Comparison of ENCODE assay signal across 1 cellular context in the genomic region with DNA sequence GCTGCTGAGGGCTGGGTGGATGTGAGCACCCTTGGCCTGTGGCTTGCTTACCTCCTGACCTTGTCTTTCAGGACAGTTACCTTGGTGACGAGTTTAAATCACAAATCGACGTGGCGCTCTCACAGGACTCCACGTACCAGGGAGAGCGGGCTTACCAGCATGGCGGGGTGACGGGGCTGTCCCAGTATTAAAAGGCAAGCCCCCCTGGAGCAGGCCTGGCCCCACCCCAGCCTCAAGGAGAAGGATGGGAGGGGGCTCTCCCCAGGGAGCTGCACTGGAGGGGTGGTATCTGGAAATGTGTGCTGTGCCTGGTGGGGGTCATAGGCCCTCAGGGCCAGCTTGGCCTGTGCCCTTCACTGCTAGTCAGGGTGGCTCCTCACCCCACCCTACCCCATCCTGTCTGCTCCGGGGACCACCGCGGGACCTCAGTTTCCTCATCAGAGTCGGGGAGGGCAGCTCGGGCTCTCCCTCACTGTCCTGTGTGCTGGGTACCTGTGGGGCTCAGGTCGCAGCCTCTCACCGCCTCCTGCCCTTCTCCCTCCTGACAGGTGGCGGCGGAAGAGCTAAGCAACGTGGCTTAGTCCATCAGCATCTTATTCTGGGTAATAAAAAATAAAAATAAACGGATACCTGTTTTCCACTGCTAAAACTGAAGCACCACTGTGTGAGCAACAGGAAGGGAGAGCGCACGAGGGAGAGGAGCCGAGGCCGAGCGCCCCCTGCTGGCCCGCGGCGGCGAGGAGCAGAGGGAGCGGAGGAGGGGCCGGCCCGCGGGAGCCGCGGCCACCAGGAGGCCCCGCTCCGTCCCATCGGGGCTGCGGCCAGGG.
TF ChIP-seq lines count a peak whose summit lies in the region.

No MANE protein-coding gene starts in this region.

TF ChIP-seq in K562, 482 proteins besides CTCF, POLR2A, EP300 and RAD21 (continued from another document and continues in another):
- TF ChIP-seq ZFP30 (CRISPR knock-in tag; IDR thresholded peaks at IDR 0.05; ENCODE audit: borderline replicate concordance) (no peak), CHD2 (IDR thresholded peaks at IDR 0.05; ENCODE audit: low read depth, low read length) (0 out of 2 replicates have a peak, but pooled peaks have one; percentile 18), FOXA1 (IDR thresholded peaks at IDR 0.05; ENCODE audit: borderline replicate concordance) (no peak), ZNF445 (CRISPR knock-in tag; IDR thresholded peaks at IDR 0.05; ENCODE audit: low read depth) (no peak), TAF1 (IDR thresholded peaks at IDR 0.05; ENCODE audit: control insufficient read depth, extremely low read depth, insufficient read depth, low read length, severe bottlenecking) (peak; percentile 36), SIN3A (IDR thresholded peaks at IDR 0.05; ENCODE audit: borderline replicate concordance in 2 of 2, control insufficient read depth in 1 of 2, low read depth in 2 of 2, low read length in 2 of 2) (peak in 1 of 2 experiments; percentile 52; a peak in 1 of 4 replicates), ZBTB7A (IDR thresholded peaks at IDR 0.05; ENCODE audit: borderline replicate concordance, control insufficient read depth, low read depth, low read length) (peak; percentile 91), HEY1 (CRISPR knock-in tag; IDR thresholded peaks at IDR 0.05; ENCODE audit: borderline replicate concordance) (no peak), MEIS2 (IDR thresholded peaks at IDR 0.05; ENCODE audit: partially characterized antibody) (no peak), HIVEP1 (CRISPR knock-in tag; IDR thresholded peaks at IDR 0.05) (no peak), TBL1XR1 (IDR thresholded peaks at IDR 0.05; ENCODE audit: low read length in 2 of 2) (no peak), ELF4 (CRISPR knock-in tag; IDR thresholded peaks at IDR 0.05) (no peak), GABPB1 (CRISPR knock-in tag; IDR thresholded peaks at IDR 0.05) (peak; percentile 59), ZNF57 (CRISPR knock-in tag; IDR thresholded peaks at IDR 0.05) (no peak), NRF1 (conservative IDR thresholded peaks at IDR 0.05 in 1 of 2, IDR thresholded peaks at IDR 0.05 in 1 of 2) (no peak), CBX2 (IDR thresholded peaks at IDR 0.05; ENCODE audit: insufficient read depth, low read length, poor library complexity, severe bottlenecking) (no peak), BDP1 (IDR thresholded peaks at IDR 0.05; ENCODE audit: insufficient read depth, insufficient read length) (no peak), ZFP36 (IDR thresholded peaks at IDR 0.05; ENCODE audit: low read depth, low read length, partially characterized antibody) (no peak)
- TF ChIP-seq, protein P1, sequence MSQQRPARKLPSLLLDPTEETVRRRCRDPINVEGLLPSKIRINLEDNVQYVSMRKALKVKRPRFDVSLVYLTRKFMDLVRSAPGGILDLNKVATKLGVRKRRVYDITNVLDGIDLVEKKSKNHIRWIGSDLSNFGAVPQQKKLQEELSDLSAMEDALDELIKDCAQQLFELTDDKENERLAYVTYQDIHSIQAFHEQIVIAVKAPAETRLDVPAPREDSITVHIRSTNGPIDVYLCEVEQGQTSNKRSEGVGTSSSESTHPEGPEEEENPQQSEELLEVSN (IDR thresholded peaks at IDR 0.05; ENCODE audit: borderline replicate concordance in 1 of 2, extremely low read depth in 1 of 2, insufficient read depth in 1 of 2, insufficient read length in 1 of 2, low read depth in 1 of 2, low read length in 1 of 2, poor library complexity in 1 of 2, severe bottlenecking in 1 of 2) = peak; percentile 28 to 72
- TF ChIP-seq, protein P2, sequence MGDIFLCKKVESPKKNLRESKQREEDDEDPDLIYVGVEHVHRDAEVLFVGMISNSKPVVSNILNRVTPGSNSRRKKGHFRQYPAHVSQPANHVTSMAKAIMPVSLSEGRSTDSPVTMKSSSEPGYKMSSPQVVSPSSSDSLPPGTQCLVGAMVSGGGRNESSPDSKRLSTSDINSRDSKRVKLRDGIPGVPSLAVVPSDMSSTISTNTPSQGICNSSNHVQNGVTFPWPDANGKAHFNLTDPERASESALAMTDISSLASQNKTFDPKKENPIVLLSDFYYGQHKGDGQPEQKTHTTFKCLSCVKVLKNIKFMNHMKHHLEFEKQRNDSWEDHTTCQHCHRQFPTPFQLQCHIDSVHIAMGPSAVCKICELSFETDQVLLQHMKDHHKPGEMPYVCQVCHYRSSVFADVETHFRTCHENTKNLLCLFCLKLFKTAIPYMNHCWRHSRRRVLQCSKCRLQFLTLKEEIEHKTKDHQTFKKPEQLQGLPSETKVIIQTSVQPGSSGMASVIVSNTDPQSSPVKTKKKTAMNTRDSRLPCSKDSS (IDR thresholded peaks at IDR 0.05; ENCODE audit: low read depth, partially characterized antibody) = no peak
- TF ChIP-seq, protein P3, sequence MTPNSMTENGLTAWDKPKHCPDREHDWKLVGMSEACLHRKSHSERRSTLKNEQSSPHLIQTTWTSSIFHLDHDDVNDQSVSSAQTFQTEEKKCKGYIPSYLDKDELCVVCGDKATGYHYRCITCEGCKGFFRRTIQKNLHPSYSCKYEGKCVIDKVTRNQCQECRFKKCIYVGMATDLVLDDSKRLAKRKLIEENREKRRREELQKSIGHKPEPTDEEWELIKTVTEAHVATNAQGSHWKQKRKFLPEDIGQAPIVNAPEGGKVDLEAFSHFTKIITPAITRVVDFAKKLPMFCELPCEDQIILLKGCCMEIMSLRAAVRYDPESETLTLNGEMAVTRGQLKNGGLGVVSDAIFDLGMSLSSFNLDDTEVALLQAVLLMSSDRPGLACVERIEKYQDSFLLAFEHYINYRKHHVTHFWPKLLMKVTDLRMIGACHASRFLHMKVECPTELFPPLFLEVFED (CRISPR knock-in tag; conservative IDR thresholded peaks at IDR 0.05) = no peak
- TF ChIP-seq, protein P4, sequence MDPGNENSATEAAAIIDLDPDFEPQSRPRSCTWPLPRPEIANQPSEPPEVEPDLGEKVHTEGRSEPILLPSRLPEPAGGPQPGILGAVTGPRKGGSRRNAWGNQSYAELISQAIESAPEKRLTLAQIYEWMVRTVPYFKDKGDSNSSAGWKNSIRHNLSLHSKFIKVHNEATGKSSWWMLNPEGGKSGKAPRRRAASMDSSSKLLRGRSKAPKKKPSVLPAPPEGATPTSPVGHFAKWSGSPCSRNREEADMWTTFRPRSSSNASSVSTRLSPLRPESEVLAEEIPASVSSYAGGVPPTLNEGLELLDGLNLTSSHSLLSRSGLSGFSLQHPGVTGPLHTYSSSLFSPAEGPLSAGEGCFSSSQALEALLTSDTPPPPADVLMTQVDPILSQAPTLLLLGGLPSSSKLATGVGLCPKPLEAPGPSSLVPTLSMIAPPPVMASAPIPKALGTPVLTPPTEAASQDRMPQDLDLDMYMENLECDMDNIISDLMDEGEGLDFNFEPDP (CRISPR knock-in tag; IDR thresholded peaks at IDR 0.05) = no peak
- TF ChIP-seq, protein P5, sequence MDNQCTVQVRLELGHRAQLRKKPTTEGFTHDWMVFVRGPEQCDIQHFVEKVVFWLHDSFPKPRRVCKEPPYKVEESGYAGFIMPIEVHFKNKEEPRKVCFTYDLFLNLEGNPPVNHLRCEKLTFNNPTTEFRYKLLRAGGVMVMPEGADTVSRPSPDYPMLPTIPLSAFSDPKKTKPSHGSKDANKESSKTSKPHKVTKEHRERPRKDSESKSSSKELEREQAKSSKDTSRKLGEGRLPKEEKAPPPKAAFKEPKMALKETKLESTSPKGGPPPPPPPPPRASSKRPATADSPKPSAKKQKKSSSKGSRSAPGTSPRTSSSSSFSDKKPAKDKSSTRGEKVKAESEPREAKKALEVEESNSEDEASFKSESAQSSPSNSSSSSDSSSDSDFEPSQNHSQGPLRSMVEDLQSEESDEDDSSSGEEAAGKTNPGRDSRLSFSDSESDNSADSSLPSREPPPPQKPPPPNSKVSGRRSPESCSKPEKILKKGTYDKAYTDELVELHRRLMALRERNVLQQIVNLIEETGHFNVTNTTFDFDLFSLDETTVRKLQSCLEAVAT (IDR thresholded peaks at IDR 0.05) = no peak
- TF ChIP-seq, protein P6, sequence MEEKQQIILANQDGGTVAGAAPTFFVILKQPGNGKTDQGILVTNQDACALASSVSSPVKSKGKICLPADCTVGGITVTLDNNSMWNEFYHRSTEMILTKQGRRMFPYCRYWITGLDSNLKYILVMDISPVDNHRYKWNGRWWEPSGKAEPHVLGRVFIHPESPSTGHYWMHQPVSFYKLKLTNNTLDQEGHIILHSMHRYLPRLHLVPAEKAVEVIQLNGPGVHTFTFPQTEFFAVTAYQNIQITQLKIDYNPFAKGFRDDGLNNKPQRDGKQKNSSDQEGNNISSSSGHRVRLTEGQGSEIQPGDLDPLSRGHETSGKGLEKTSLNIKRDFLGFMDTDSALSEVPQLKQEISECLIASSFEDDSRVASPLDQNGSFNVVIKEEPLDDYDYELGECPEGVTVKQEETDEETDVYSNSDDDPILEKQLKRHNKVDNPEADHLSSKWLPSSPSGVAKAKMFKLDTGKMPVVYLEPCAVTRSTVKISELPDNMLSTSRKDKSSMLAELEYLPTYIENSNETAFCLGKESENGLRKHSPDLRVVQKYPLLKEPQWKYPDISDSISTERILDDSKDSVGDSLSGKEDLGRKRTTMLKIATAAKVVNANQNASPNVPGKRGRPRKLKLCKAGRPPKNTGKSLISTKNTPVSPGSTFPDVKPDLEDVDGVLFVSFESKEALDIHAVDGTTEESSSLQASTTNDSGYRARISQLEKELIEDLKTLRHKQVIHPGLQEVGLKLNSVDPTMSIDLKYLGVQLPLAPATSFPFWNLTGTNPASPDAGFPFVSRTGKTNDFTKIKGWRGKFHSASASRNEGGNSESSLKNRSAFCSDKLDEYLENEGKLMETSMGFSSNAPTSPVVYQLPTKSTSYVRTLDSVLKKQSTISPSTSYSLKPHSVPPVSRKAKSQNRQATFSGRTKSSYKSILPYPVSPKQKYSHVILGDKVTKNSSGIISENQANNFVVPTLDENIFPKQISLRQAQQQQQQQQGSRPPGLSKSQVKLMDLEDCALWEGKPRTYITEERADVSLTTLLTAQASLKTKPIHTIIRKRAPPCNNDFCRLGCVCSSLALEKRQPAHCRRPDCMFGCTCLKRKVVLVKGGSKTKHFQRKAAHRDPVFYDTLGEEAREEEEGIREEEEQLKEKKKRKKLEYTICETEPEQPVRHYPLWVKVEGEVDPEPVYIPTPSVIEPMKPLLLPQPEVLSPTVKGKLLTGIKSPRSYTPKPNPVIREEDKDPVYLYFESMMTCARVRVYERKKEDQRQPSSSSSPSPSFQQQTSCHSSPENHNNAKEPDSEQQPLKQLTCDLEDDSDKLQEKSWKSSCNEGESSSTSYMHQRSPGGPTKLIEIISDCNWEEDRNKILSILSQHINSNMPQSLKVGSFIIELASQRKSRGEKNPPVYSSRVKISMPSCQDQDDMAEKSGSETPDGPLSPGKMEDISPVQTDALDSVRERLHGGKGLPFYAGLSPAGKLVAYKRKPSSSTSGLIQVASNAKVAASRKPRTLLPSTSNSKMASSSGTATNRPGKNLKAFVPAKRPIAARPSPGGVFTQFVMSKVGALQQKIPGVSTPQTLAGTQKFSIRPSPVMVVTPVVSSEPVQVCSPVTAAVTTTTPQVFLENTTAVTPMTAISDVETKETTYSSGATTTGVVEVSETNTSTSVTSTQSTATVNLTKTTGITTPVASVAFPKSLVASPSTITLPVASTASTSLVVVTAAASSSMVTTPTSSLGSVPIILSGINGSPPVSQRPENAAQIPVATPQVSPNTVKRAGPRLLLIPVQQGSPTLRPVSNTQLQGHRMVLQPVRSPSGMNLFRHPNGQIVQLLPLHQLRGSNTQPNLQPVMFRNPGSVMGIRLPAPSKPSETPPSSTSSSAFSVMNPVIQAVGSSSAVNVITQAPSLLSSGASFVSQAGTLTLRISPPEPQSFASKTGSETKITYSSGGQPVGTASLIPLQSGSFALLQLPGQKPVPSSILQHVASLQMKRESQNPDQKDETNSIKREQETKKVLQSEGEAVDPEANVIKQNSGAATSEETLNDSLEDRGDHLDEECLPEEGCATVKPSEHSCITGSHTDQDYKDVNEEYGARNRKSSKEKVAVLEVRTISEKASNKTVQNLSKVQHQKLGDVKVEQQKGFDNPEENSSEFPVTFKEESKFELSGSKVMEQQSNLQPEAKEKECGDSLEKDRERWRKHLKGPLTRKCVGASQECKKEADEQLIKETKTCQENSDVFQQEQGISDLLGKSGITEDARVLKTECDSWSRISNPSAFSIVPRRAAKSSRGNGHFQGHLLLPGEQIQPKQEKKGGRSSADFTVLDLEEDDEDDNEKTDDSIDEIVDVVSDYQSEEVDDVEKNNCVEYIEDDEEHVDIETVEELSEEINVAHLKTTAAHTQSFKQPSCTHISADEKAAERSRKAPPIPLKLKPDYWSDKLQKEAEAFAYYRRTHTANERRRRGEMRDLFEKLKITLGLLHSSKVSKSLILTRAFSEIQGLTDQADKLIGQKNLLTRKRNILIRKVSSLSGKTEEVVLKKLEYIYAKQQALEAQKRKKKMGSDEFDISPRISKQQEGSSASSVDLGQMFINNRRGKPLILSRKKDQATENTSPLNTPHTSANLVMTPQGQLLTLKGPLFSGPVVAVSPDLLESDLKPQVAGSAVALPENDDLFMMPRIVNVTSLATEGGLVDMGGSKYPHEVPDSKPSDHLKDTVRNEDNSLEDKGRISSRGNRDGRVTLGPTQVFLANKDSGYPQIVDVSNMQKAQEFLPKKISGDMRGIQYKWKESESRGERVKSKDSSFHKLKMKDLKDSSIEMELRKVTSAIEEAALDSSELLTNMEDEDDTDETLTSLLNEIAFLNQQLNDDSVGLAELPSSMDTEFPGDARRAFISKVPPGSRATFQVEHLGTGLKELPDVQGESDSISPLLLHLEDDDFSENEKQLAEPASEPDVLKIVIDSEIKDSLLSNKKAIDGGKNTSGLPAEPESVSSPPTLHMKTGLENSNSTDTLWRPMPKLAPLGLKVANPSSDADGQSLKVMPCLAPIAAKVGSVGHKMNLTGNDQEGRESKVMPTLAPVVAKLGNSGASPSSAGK (IDR thresholded peaks at IDR 0.05) = peak; percentile 64
- TF ChIP-seq, protein P7, sequence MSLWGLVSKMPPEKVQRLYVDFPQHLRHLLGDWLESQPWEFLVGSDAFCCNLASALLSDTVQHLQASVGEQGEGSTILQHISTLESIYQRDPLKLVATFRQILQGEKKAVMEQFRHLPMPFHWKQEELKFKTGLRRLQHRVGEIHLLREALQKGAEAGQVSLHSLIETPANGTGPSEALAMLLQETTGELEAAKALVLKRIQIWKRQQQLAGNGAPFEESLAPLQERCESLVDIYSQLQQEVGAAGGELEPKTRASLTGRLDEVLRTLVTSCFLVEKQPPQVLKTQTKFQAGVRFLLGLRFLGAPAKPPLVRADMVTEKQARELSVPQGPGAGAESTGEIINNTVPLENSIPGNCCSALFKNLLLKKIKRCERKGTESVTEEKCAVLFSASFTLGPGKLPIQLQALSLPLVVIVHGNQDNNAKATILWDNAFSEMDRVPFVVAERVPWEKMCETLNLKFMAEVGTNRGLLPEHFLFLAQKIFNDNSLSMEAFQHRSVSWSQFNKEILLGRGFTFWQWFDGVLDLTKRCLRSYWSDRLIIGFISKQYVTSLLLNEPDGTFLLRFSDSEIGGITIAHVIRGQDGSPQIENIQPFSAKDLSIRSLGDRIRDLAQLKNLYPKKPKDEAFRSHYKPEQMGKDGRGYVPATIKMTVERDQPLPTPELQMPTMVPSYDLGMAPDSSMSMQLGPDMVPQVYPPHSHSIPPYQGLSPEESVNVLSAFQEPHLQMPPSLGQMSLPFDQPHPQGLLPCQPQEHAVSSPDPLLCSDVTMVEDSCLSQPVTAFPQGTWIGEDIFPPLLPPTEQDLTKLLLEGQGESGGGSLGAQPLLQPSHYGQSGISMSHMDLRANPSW (CRISPR knock-in tag; IDR thresholded peaks at IDR 0.05) = no peak
- TF ChIP-seq, protein P8, sequence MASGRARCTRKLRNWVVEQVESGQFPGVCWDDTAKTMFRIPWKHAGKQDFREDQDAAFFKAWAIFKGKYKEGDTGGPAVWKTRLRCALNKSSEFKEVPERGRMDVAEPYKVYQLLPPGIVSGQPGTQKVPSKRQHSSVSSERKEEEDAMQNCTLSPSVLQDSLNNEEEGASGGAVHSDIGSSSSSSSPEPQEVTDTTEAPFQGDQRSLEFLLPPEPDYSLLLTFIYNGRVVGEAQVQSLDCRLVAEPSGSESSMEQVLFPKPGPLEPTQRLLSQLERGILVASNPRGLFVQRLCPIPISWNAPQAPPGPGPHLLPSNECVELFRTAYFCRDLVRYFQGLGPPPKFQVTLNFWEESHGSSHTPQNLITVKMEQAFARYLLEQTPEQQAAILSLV (tag; IDR thresholded peaks at IDR 0.05) = no peak
